22 cellular contexts compared by ENCODE assay signal in genomic region chr7:37546677-37547076, GRCh38.
"Had no signal": no experiment of that assay in that cellular context is flagged by ENCODE, and none has a peak within 500 bp of the region (broad histone marks: within the 10 kb centered on the region; RNA-seq: fewer than 3 reads in every experiment).

No MANE protein-coding gene starts in this region.

- H3K27ac ChIP-seq: colonic mucosa, gastrocnemius medialis, heart right ventricle, neural progenitor cell, pancreas, tibial nerve, upper lobe of right lung, vagina had no signal

- ATAC-seq: gastrocnemius medialis; heart right ventricle; left lobe of liver; natural killer cell; pancreas; right cardiac atrium; stimulated activated memory B cell treated with anti-CD40 and anti-IgM and Interleukin-4, amounts not matched to agents 10 μg/mL and 1 μg/mL and 100 μg/mL, for 72 hours; upper lobe of right lung had no signal

- H3K4me1 ChIP-seq: colonic mucosa, pancreas, tibial nerve had no signal

- DNase-seq: colonic mucosa; dermis blood vessel endothelial cell; endodermal cell; gastrocnemius medialis; heart right ventricle; hypothalamus; islet precursor cell; mammary epithelial cell; natural killer cell; nucleus accumbens; pancreas; right cardiac atrium; stimulated activated CD4-positive, alpha-beta T cell treated with anti-CD3 and anti-CD28 coated beads, Interleukin-4, amount 100 ng/mL, for 24 hours; upper lobe of right lung had no signal

- H3K27ac Mint-ChIP-seq: endodermal cell; natural killer cell; neural progenitor cell; progenitor cell of endocrine pancreas; stimulated activated memory B cell treated with anti-CD40 and anti-IgM and Interleukin-4, amounts not matched to agents 10 μg/mL and 1 μg/mL and 100 μg/mL, for 72 hours; stimulated activated naive CD8-positive, alpha-beta T cell treated with anti-CD3 and anti-CD28 coated beads, Interleukin-15, Interleukin-2, amounts not matched to agents 100 ng/mL and 50 ng/mL, for 24 hours had no signal

- H3K9me3 Mint-ChIP-seq: endodermal cell; stimulated activated memory B cell treated with anti-CD40 and anti-IgM and Interleukin-4, amounts not matched to agents 10 μg/mL and 1 μg/mL and 100 μg/mL, for 72 hours; stimulated activated naive CD8-positive, alpha-beta T cell treated with anti-CD3 and anti-CD28 coated beads, Interleukin-15, Interleukin-2, amounts not matched to agents 100 ng/mL and 50 ng/mL, for 24 hours had no signal

- H3K27me3 ChIP-seq: colonic mucosa, gastrocnemius medialis, heart right ventricle, neural progenitor cell, pancreas, tibial nerve, upper lobe of right lung, vagina had no signal

- H3K4me3 Mint-ChIP-seq: endodermal cell; natural killer cell; neural progenitor cell; stimulated activated memory B cell treated with anti-CD40 and anti-IgM and Interleukin-4, amounts not matched to agents 10 μg/mL and 1 μg/mL and 100 μg/mL, for 72 hours; stimulated activated naive CD8-positive, alpha-beta T cell treated with anti-CD3 and anti-CD28 coated beads, Interleukin-15, Interleukin-2, amounts not matched to agents 100 ng/mL and 50 ng/mL, for 24 hours had no signal

- H3K4me3 ChIP-seq: colonic mucosa, gastrocnemius medialis, heart right ventricle, neural progenitor cell, pancreas, smooth muscle cell, tibial nerve, upper lobe of right lung, vagina had no signal

- H3K4me1 Mint-ChIP-seq: natural killer cell; stimulated activated memory B cell treated with anti-CD40 and anti-IgM and Interleukin-4, amounts not matched to agents 10 μg/mL and 1 μg/mL and 100 μg/mL, for 72 hours had no signal

- H3K36me3 Mint-ChIP-seq: natural killer cell; neural progenitor cell; stimulated activated memory B cell treated with anti-CD40 and anti-IgM and Interleukin-4, amounts not matched to agents 10 μg/mL and 1 μg/mL and 100 μg/mL, for 72 hours had no signal

- H3K36me3 ChIP-seq: colonic mucosa, gastrocnemius medialis, heart right ventricle, neural progenitor cell, pancreas, tibial nerve, upper lobe of right lung, vagina had no signal

- H3K9me3 ChIP-seq: colonic mucosa, gastrocnemius medialis, heart right ventricle, pancreas, tibial nerve, upper lobe of right lung, vagina had no signal

- H3K27me3 Mint-ChIP-seq: progenitor cell of endocrine pancreas had no signal
